In genomic region chr2:64059270-64059669, GRCh38 we compare ENCODE assay signal across 29 cellular contexts.
"Had no signal": no experiment of that assay in that cellular context is flagged by ENCODE, and none has a peak within 500 bp of the region (broad histone marks: within the 10 kb centered on the region; RNA-seq: fewer than 3 reads in every experiment).

No MANE protein-coding gene starts in this region.

- H3K4me3 ChIP-seq: adrenal gland, body of pancreas had no signal

- FAIRE-seq: colon, endometrium, endothelial cell of umbilical vein, frontal cortex had no signal

- H3K9me3 ChIP-seq: adrenal gland, body of pancreas had no signal

- H3K27me3 ChIP-seq: adrenal gland, body of pancreas had no signal

- H3K36me3 ChIP-seq: adrenal gland had no signal

- H3K27ac ChIP-seq: adrenal gland, body of pancreas, epithelial cell of prostate, VCaP had no signal

- DNase-seq: activated CD4-positive, alpha-beta T cell treated with anti-CD3 and anti-CD28 coated beads for 1 hour; activated CD4-positive, alpha-beta T cell treated with anti-CD3 and anti-CD28 coated beads for 4 hours; activated CD4-positive, alpha-beta T cell treated with anti-CD3 and anti-CD28 coated beads, Interleukin-2, amount 50 U/mL, for 1 hour; activated CD4-positive, alpha-beta T cell treated with anti-CD3 and anti-CD28 coated beads, Interleukin-2, amount 50 U/mL, for 48 hours; activated CD8-positive, alpha-beta memory T cell treated with anti-CD3 and anti-CD28 coated beads for 24 hours; activated CD8-positive, alpha-beta T cell treated with anti-CD3 and anti-CD28 coated beads for 36 hours; activated effector memory CD4-positive, alpha-beta T cell treated with anti-CD3 and anti-CD28 coated beads, Interleukin-2, amount 50 U/mL, for 16 hours; activated naive CD4-positive, alpha-beta T cell treated with anti-CD3 and anti-CD28 coated beads for 36 hours; activated naive CD8-positive, alpha-beta T cell treated with anti-CD3 and anti-CD28 coated beads for 36 hours; activated naive CD8-positive, alpha-beta T cell treated with anti-CD3 and anti-CD28 coated beads, Interleukin-2, amount 50 U/mL, for 24 hours; activated T-cell treated with anti-CD3 and anti-CD28 coated beads, Interleukin-2, amount 50 U/mL, for 1 hour; activated T-cell treated with anti-CD3 and anti-CD28 coated beads, Interleukin-2, amount 50 U/mL, for 48 hours; adrenal gland; amygdala; aorta; body of pancreas; caudate nucleus; cortex of kidney; effector CD8-positive, alpha-beta T cell; foreskin fibroblast; head of caudate nucleus; T-helper 2 cell had no signal

- ATAC-seq: activated CD8-positive, alpha-beta T cell treated with anti-CD3 and anti-CD28 coated beads for 36 hours; activated naive CD8-positive, alpha-beta T cell treated with anti-CD3 and anti-CD28 coated beads, Interleukin-2, amount 50 U/mL, for 24 hours; body of pancreas; WTC11 had no signal
